10 cellular contexts compared by ENCODE assay signal in the genomic region with DNA sequence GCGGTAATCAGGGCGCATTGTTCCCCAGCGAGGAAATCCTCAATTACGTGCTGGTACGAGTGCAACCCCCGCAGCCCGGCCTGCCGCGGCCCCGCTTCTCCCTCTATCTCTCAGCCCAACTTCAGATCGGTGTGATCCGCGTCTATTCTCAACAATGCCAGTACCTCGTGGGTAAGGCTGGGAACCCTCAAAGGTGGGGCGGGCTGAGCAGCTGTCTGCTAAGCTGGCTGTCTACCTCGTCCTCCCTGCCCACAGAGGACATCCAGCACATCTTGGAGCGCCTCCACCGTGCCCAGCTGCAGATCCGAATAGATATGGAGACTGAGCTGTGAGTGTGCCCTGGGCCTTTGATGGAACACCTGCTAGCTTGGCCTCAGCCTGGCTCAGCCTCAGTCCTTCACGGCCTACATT. TPM values are rescaled to one million over a fixed set of nuclear protein-coding genes. Genes with fewer than 3 reads are reported as not detected.
DNase-seq lines count a peak whose midpoint lies in the region; ATAC-seq and TF ChIP-seq lines count a peak whose summit lies in the region.
"Had no signal": no experiment of that assay in that cellular context is flagged by ENCODE, and none has a peak within 500 bp of the region (broad histone marks: within the 10 kb centered on the region; RNA-seq: fewer than 3 reads in every experiment).

No MANE protein-coding gene starts in this region.

- H3K4me1 Mint-ChIP-seq in GM23338 = peaks cover 4% of the 10 kb centered on the region; the same call in 1 of the 3 replicates
- H3K4me1 Mint-ChIP-seq in neural crest cell = peaks cover 25% of the 10 kb centered on the region

- H2AFZ ChIP-seq in GM23338 = no peak overlapping the region; the same call in 1 of the 2 replicates

- peaks cover 18% of the 10 kb centered on the region for H3K36me3 Mint-ChIP-seq in GM23338 (ENCODE audit: low read depth)
- H3K36me3 Mint-ChIP-seq in neural crest cell (ENCODE audit: low read depth) = peaks cover 7% of the 10 kb centered on the region

- no peaks in the 10 kb centered on the region for H3K36me3 ChIP-seq in GM23338 (ENCODE audit: insufficient read depth)

- no peak for TF ChIP-seq CTCF in GM23338 (conservative IDR thresholded peaks at IDR 0.05; ENCODE audit: low read depth in 2 of 2)
- no peak for TF ChIP-seq CTCF in choroid plexus epithelial cell (conservative IDR thresholded peaks at IDR 0.05; ENCODE audit: low read depth, low read length)
- TF ChIP-seq CTCF in neural crest cell (conservative IDR thresholded peaks at IDR 0.05) = no peak

- no peaks in the 10 kb centered on the region for H3K27me3 ChIP-seq in GM23338 (ENCODE audit: insufficient read depth)

- H3K4me3 ChIP-seq in GM23338 (peak overlapping the region; percentile 81), choroid plexus epithelial cell (ENCODE audit: low read depth, low read length) (peak overlapping the region; percentile 73)

- ATAC-seq in GM23338 (no peak), GM21360 (IDR thresholded peaks at IDR 0.05; ENCODE audit: unreplicated experiment) (no peak), GM21576 (IDR thresholded peaks at IDR 0.05; ENCODE audit: unreplicated experiment) (no peak)

- no peak overlapping the region for H3K27ac Mint-ChIP-seq in GM23338
- peak overlapping the region; percentile 65 for H3K27ac Mint-ChIP-seq in neural crest cell (ENCODE audit: unreplicated experiment)

- no peaks in the 10 kb centered on the region for H3K79me2 ChIP-seq in GM23338 (replicated peaks; ENCODE audit: insufficient read depth)

- 0 out of 2 replicates have a peak, but pooled peaks cover 3% of the 10 kb centered on the region for H3K4me1 ChIP-seq in GM23338 (ENCODE audit: insufficient read depth)

- H3K4me3 Mint-ChIP-seq in GM23338 (peak overlapping the region; percentile 87), neural crest cell (peak overlapping the region; percentile 92)

- H3K9me3 Mint-ChIP-seq in GM23338 (no peaks in the 10 kb centered on the region), neural crest cell (no peaks in the 10 kb centered on the region)

- H3K27ac ChIP-seq in GM23338 (ENCODE audit: low read depth) = no peak overlapping the region

- no peaks in the 10 kb centered on the region; the same call in 1 of the 2 replicates for H4K20me1 ChIP-seq in GM23338 (replicated peaks; ENCODE audit: insufficient read depth)

- peaks cover 7% of the 10 kb centered on the region; the same call in 1 of the 2 replicates for H3F3A ChIP-seq in GM23338 (replicated peaks; ENCODE audit: low read depth)

- H3K9me2 ChIP-seq in GM23338 (ENCODE audit: insufficient read depth) = no peaks in the 10 kb centered on the region

- peak overlapping the region; percentile 100 for H3K4me2 ChIP-seq in GM23338

- DNase-seq in COR-L47 (lab: John Stamatoyannopoulos, UW) (peak; percentile 18), GM23338 (ENCODE audit: low spot score) (no peak), choroid plexus epithelial cell (ENCODE audit: low read depth) (no peak), neural crest cell (ENCODE audit: low read depth, low spot score) (no peak), kidney tubule cell (ENCODE audit: low spot score) (no peak)
- DNase-seq: activated effector memory CD4-positive, alpha-beta T cell treated with anti-CD3 and anti-CD28 coated beads, Interleukin-2, amount 50 U/mL, for 16 hours; erythroblast; KBM-7 had no signal

- H3K27me3 Mint-ChIP-seq in GM23338 (ENCODE audit: insufficient read depth, low read depth, poor library complexity) = peaks cover 21% of the 10 kb centered on the region
- no peaks in the 10 kb centered on the region for H3K27me3 Mint-ChIP-seq in neural crest cell (ENCODE audit: low read depth)

TF ChIP-seq in GM23338, 12 proteins besides CTCF, POLR2A, EP300 and RAD21:
- TF ChIP-seq NANOG (IDR thresholded peaks at IDR 0.05; ENCODE audit: borderline replicate concordance) (no peak), STAT1 (IDR thresholded peaks at IDR 0.05; ENCODE audit: unreplicated experiment) (no peak), ZNF331 (CRISPR knock-in tag; IDR thresholded peaks at IDR 0.05; ENCODE audit: low read depth) (no peak), ZNF114 (CRISPR knock-in tag; IDR thresholded peaks at IDR 0.05) (no peak)
TF ChIP-seq in GM23338: peak in this region for 0.

RNA-seq across cellular contexts. Expression of gene REC8, which starts 1.0 kb away (rescaled TPM):
- total RNA-seq in GM23338 (2014; rRNA removed; shearing (Covaris generic)) = 23.6 and 25.7 TPM in 2 replicates
- 36.8 and 38.8 TPM in 2 replicates for polyA plus RNA-seq in GM23338 (2016; fragmentation: Nextera tagmentation; extraction: Ambion mirVana)
- 160 and 163 TPM in 2 replicates for total RNA-seq in neural crest cell

RNA-seq across cellular contexts. Expression of gene IRF9, which starts 11.8 kb away (rescaled TPM):
- total RNA-seq in GM23338 (2014; rRNA removed; shearing (Covaris generic)) = 8.2 and 9.2 TPM in 2 replicates
- 8.4 and 11.1 TPM in 2 replicates for polyA plus RNA-seq in GM23338 (2016; fragmentation: Nextera tagmentation; extraction: Ambion mirVana)
- 22.9 and 23.0 TPM in 2 replicates for total RNA-seq in neural crest cell

RNA-seq across cellular contexts. Expression of gene IPO4, which starts 15.7 kb away (rescaled TPM):
- total RNA-seq in GM23338 (2014; rRNA removed; shearing (Covaris generic)) = 84.2 and 105 TPM in 2 replicates
- polyA plus RNA-seq in GM23338 (2016; fragmentation: Nextera tagmentation; extraction: Ambion mirVana) = 34.2 and 34.3 TPM in 2 replicates
- 88.3 and 88.7 TPM in 2 replicates for total RNA-seq in neural crest cell

RNA-seq across cellular contexts. Expression of gene TM9SF1, which starts 22.4 kb away (rescaled TPM):
- 25.6 and 27.5 TPM in 2 replicates for total RNA-seq in GM23338 (2014; rRNA removed; shearing (Covaris generic))
- polyA plus RNA-seq in GM23338 (2016; fragmentation: Nextera tagmentation; extraction: Ambion mirVana) = 10.7 and 12.6 TPM in 2 replicates
- total RNA-seq in neural crest cell = 45.6 and 47.4 TPM in 2 replicates

RNA-seq across cellular contexts. Expression of gene RNF31, which starts 25.6 kb away (rescaled TPM):
- 54.8 and 86.4 TPM in 2 replicates for total RNA-seq in GM23338 (2014; rRNA removed; shearing (Covaris generic))
- 84.1 and 87.4 TPM in 2 replicates for polyA plus RNA-seq in GM23338 (2016; fragmentation: Nextera tagmentation; extraction: Ambion mirVana)
- 65.5 and 82.2 TPM in 2 replicates for total RNA-seq in neural crest cell
